ENCODE assay signal across 14 cellular contexts in genomic region chr12:87157791-87158190, GRCh38.
DNase-seq lines count a peak whose midpoint lies in the region; ATAC-seq, FAIRE-seq and TF ChIP-seq lines count a peak whose summit lies in the region.
"Had no signal": no experiment of that assay in that cellular context is flagged by ENCODE, and none has a peak within 500 bp of the region (broad histone marks: within the 10 kb centered on the region; RNA-seq: fewer than 3 reads in every experiment).

No MANE protein-coding gene starts in this region.

- no peak for TF ChIP-seq POLR2A in HCT116 (IDR thresholded peaks at IDR 0.05; ENCODE audit: borderline replicate concordance, extremely low read depth, insufficient read depth, insufficient read length)
- TF ChIP-seq POLR2A in gastroesophageal sphincter (IDR thresholded peaks at IDR 0.05), result no peak
- no peak for TF ChIP-seq POLR2A in tibial nerve (IDR thresholded peaks at IDR 0.05)

- RAD21 ChIA-PET in HCT116 (lab: Charles Lee; ENCODE audit: low non-redundant PET in 1 of 2, low total read pairs in 2 of 2, uncharacterized antibody in 2 of 2, unreplicated experiment in 2 of 2), result no interaction called here

- peak overlapping the region; percentile 38 for H2AFZ ChIP-seq in HCT116 (ENCODE audit: low read depth, low read length, poor library complexity, severe bottlenecking)
- H2AFZ ChIP-seq: neural progenitor cell had no signal

- H3K79me2 ChIP-seq in HCT116 (ENCODE audit: insufficient read depth, low read length), result no peaks in the 10 kb centered on the region

- TF ChIP-seq RAD21 in HCT116 (IDR thresholded peaks at IDR 0.05; ENCODE audit: low read depth), result no peak

- no peak for DNase-seq in HCT116 (ENCODE audit: low read depth, low spot score)
- DNase-seq in adipocyte (ENCODE audit: low read depth), result peak; percentile 92
- DNase-seq in stromal cell of bone marrow (ENCODE audit: low read depth), result peak; percentile 94
- DNase-seq in NCI-H82 treated with DMSO at 0.1 percent for 48 hours (lab: John Stamatoyannopoulos, UW; ENCODE audit: unreplicated experiment), result no peak
- DNase-seq in NCI-H446 (lab: John Stamatoyannopoulos, UW), result no peak
- no peak for DNase-seq in D721Med (ENCODE audit: insufficient read length, low spot score)
- no peak for DNase-seq in tibial nerve (ENCODE audit: low spot score in 2 of 2)
- DNase-seq: activated naive CD4-positive, alpha-beta T cell treated with Interleukin-2 at 50 U/mL for 16 hours; NCI-H1048; NCI-H526 treated with DMSO at 0.1 percent for 48 hours had no signal

- H3K36me3 ChIP-seq in HCT116 (ENCODE audit: control insufficient read depth in 1 of 2, insufficient read depth in 2 of 2, low read length in 2 of 2) (no peaks in the 10 kb centered on the region), adipocyte (ENCODE audit: control insufficient read depth, insufficient read depth, low read length, severe bottlenecking) (no peaks in the 10 kb centered on the region), gastroesophageal sphincter (no peaks in the 10 kb centered on the region), tibial nerve (no peaks in the 10 kb centered on the region)
- H3K36me3 ChIP-seq: neural progenitor cell had no signal

- POLR2A ChIA-PET in HCT116 (lab: Charles Lee), result no interaction called here

- 63% methylated on average over 6 of the region's 6 CpGs; no CpG with 5 or more reads in 1 of the 2 donors for WGBS in gastroesophageal sphincter (ENCODE audit: low coverage in 1 of 2), 2 donors
- WGBS in tibial nerve, 2 donors, result 89 to 96% methylated on average over 6 of the region's 6 CpGs

- ATAC-seq in HCT116, result peak; percentile 61
- peak; percentile 39 for ATAC-seq in gastroesophageal sphincter
- ATAC-seq: stimulated activated memory B cell treated with anti-CD40 and anti-IgM and Interleukin-4, amounts not matched to agents 10 μg/mL and 1 μg/mL and 100 μg/mL, for 72 hours had no signal

- H3K9me3 ChIP-seq in HCT116 (ENCODE audit: control insufficient read depth in 1 of 2, insufficient read depth in 1 of 2, low read depth in 1 of 2, low read length in 2 of 2) (no peaks in the 10 kb centered on the region), adipocyte (ENCODE audit: control insufficient read depth, low read length) (no peaks in the 10 kb centered on the region), gastroesophageal sphincter (no peaks in the 10 kb centered on the region), tibial nerve (no peaks in the 10 kb centered on the region)

- H3K4me1 ChIP-seq in HCT116 (ENCODE audit: control insufficient read depth in 1 of 2, insufficient read depth in 2 of 2, low read length in 2 of 2) (peaks cover 0 to 5% of the 10 kb centered on the region in 2 experiments; a peak in 1 of 4 replicates), adipocyte (ENCODE audit: control insufficient read depth, insufficient read depth, low read length) (peaks cover 22% of the 10 kb centered on the region), gastroesophageal sphincter (no peaks in the 10 kb centered on the region), tibial nerve (no peaks in the 10 kb centered on the region)
- H3K4me1 ChIP-seq: neural progenitor cell had no signal

- H3K27ac ChIP-seq in HCT116 (ENCODE audit: low read depth, low read length), result no peak overlapping the region
- H3K27ac ChIP-seq in gastroesophageal sphincter, result no peak overlapping the region
- H3K27ac ChIP-seq in tibial nerve, result no peak overlapping the region
- H3K27ac ChIP-seq: neural progenitor cell, SK-N-MC had no signal

- intact Hi-C loops in HCT116 (cut with micrococcal nuclease), result no loop called here

- TF ChIP-seq EP300 in gastroesophageal sphincter (IDR thresholded peaks at IDR 0.05), result no peak
- no peak for TF ChIP-seq EP300 in tibial nerve (IDR thresholded peaks at IDR 0.05)

- H3K9me2 ChIP-seq in HCT116 (ENCODE audit: insufficient read depth), result no peaks in the 10 kb centered on the region

- peak overlapping the region; percentile 26; the same call in 1 of the 2 replicates for H3K4me2 ChIP-seq in HCT116 (ENCODE audit: low read length)
- H3K4me2 ChIP-seq: neural progenitor cell had no signal

- no peak for FAIRE-seq in D721Med (lab: Jason Lieb, UNC)

- no TSS peak for BruUV-seq in HCT116 (replicated peaks; lab: Mats Ljungman, UMichigan)

- CTCF ChIA-PET in HCT116 (lab: Charles Lee), result no interaction called here

- no peak overlapping the region for H3K9ac ChIP-seq in HCT116 (ENCODE audit: low read length)
- H3K9ac ChIP-seq in adipocyte (ENCODE audit: low read length), result no peak overlapping the region
- H3K9ac ChIP-seq: neural progenitor cell had no signal

- TF ChIP-seq CTCF in HCT116 (IDR thresholded peaks at IDR 0.05 in 2 of 3, conservative IDR thresholded peaks at IDR 0.05 in 1 of 3; ENCODE audit: borderline replicate concordance in 1 of 3, insufficient read depth in 1 of 3, low read depth in 2 of 3, low read length in 2 of 3), result no peak
- TF ChIP-seq CTCF in gastroesophageal sphincter (IDR thresholded peaks at IDR 0.05), result no peak
- no peak for TF ChIP-seq CTCF in D721Med (IDR thresholded peaks at IDR 0.05; ENCODE audit: insufficient read depth, missing control alignments)
- no peak for TF ChIP-seq CTCF in tibial nerve (IDR thresholded peaks at IDR 0.05)

- no peaks in the 10 kb centered on the region for H4K20me1 ChIP-seq in HCT116 (ENCODE audit: insufficient read depth)

- no peaks in the 10 kb centered on the region for H3K27me3 ChIP-seq in HCT116 (ENCODE audit: insufficient read depth, low read length)
- no peaks in the 10 kb centered on the region for H3K27me3 ChIP-seq in adipocyte (replicated peaks; ENCODE audit: control insufficient read depth, insufficient read depth, low read length)
- no peaks in the 10 kb centered on the region for H3K27me3 ChIP-seq in gastroesophageal sphincter
- H3K27me3 ChIP-seq in tibial nerve, result no peaks in the 10 kb centered on the region
- H3K27me3 ChIP-seq: neural progenitor cell had no signal

- H3K4me3 ChIP-seq in HCT116 (replicated peaks in 1 of 2; ENCODE audit: low read depth in 1 of 2, low read length in 2 of 2), result no peak overlapping the region
- no peak overlapping the region for H3K4me3 ChIP-seq in adipocyte (ENCODE audit: low read length)
- no peak overlapping the region for H3K4me3 ChIP-seq in gastroesophageal sphincter
- no peak overlapping the region for H3K4me3 ChIP-seq in tibial nerve
- H3K4me3 ChIP-seq: neural progenitor cell, SK-N-MC had no signal

TF ChIP-seq in HCT116, 20 proteins besides CTCF, POLR2A, EP300 and RAD21:
- TF ChIP-seq TCF7L2 (IDR thresholded peaks at IDR 0.05; ENCODE audit: borderline replicate concordance, extremely low read depth, insufficient read depth, insufficient read length) (no peak), YY1 (IDR thresholded peaks at IDR 0.05; ENCODE audit: extremely low read depth, insufficient replicate concordance, low read depth, low read length) (no peak), ZFX (IDR thresholded peaks at IDR 0.05) (no peak), POLR2AphosphoS5 (IDR thresholded peaks at IDR 0.05; ENCODE audit: low read depth, low read length) (no peak), JUND (IDR thresholded peaks at IDR 0.05) (no peak), MAX (IDR thresholded peaks at IDR 0.05) (no peak), ZBTB33 (IDR thresholded peaks at IDR 0.05; ENCODE audit: extremely low read depth, insufficient replicate concordance, low read length) (no peak), ZNF274 (IDR thresholded peaks at IDR 0.05; ENCODE audit: low read depth, low read length) (no peak), CEBPB (IDR thresholded peaks at IDR 0.05; ENCODE audit: low read depth) (no peak), ATF3 (IDR thresholded peaks at IDR 0.05) (no peak)

Comparison
In these comparisons a context has a peak if more than half of its experiments do, and no peak if none do; other contexts are left out.
1. DNase-seq: peak in adipocyte (single experiment) and stromal cell of bone marrow (single experiment); none in HCT116 (single experiment), NCI-H82 treated with DMSO at 0.1 percent for 48 hours (single experiment), NCI-H446 (0 of 2), D721Med (single experiment) and tibial nerve (0 of 2).